Comparison of ENCODE assay signal across 32 cellular contexts in the genomic region with DNA sequence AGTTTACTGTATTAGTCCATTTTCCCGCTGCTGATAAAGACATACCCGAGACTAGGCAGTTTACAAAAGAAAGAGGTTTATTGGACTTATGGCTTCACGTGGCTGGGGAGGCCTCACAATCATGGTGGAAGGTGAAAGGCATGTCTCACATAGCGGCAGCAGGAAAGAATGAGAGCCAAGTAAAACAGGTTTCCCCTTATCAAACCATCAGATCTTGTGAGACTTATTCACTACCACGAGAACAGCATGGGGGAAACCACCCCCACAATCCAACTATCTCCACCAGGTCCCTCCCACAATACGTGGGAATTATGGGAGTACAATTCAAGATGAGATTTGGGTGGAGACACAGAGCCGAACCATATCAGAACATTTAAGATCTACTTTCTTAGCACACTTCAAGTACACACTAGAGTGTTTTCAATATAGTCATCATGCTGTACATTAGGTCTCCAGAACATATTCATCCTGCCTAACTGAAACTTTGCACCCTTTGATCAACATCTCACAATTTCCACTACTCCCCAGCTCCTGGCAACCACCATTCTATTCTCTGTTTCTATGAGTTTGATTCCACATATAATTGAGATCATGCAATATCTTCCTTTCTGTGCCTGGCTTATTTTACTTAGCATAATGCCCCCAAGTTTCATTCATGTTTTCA.
"Had no signal": no experiment of that assay in that cellular context is flagged by ENCODE, and none has a peak within 500 bp of the region (broad histone marks: within the 10 kb centered on the region; RNA-seq: fewer than 3 reads in every experiment).

No MANE protein-coding gene starts in this region.

- DNase-seq: activated CD4-positive, alpha-beta T cell treated with anti-CD3 and anti-CD28 coated beads for 1 hour; activated CD4-positive, alpha-beta T cell treated with anti-CD3 and anti-CD28 coated beads, Interleukin-2, amount 10 ng/mL, durations not matched to agents 24 days and 14 days; activated CD4-positive, alpha-beta T cell treated with anti-CD3 and anti-CD28 coated beads, Interleukin-2, amount 50 U/mL, for 48 hours; activated CD4-positive, CD25-positive, alpha-beta regulatory T cell; activated CD8-positive, alpha-beta memory T cell treated with anti-CD3 and anti-CD28 coated beads for 24 hours; activated CD8-positive, alpha-beta memory T cell treated with anti-CD3 and anti-CD28 coated beads, Interleukin-2, amount 10 ng/mL, durations not matched to agents 7 days and 5 days; activated CD8-positive, alpha-beta memory T cell treated with anti-CD3 and anti-CD28 coated beads, Interleukin-2, amount 50 U/mL, for 48 hours; activated effector memory CD4-positive, alpha-beta T cell treated with Interleukin-2 at 50 U/mL for 16 hours; activated naive CD4-positive, alpha-beta T cell treated with anti-CD3 and anti-CD28 coated beads, Interleukin-2, amount 50 U/mL, for 16 hours; anterior cingulate cortex; central memory CD4-positive, alpha-beta T cell; NCI-H1092 treated with DMSO at 0.1 percent for 48 hours; NCI-H1417; NCI-H146; NCI-H187; NCI-H2029 treated with DMSO at 0.1 percent for 48 hours; NCI-H2107; NCI-H2171; NCI-H510A; NCI-H526; NCI-H748 treated with DMSO at 0.1 percent for 48 hours; NK-92 treated with Interleukin-12 subunit alpha and Interleukin-12 subunit beta, amount 100 ng/mL, for 24 hours; PC-3; Peyer's patch; RPMI8226; SIG-M5; T-cell; T-helper 17 cell; WERI-Rb-1 had no signal

- H3K4me1 ChIP-seq: Peyer's patch had no signal

- H3K4me1 Mint-ChIP-seq: activated CD4-positive, alpha-beta T cell treated with anti-CD3 and anti-CD28 coated beads, Interleukin-2, amount 10 ng/mL, durations not matched to agents 24 days and 14 days; activated CD8-positive, alpha-beta memory T cell treated with anti-CD3 and anti-CD28 coated beads, Interleukin-2, amount 10 ng/mL, durations not matched to agents 7 days and 5 days; brain; T-cell; T-helper 17 cell had no signal

- H3K27ac Mint-ChIP-seq: activated CD4-positive, alpha-beta T cell treated with anti-CD3 and anti-CD28 coated beads, Interleukin-2, amount 10 ng/mL, durations not matched to agents 24 days and 14 days; activated CD8-positive, alpha-beta memory T cell treated with anti-CD3 and anti-CD28 coated beads, Interleukin-2, amount 10 ng/mL, durations not matched to agents 7 days and 5 days; brain; T-cell; T-helper 17 cell had no signal

- H3K27ac ChIP-seq: Peyer's patch, WERI-Rb-1 had no signal

- H3K36me3 Mint-ChIP-seq: activated CD8-positive, alpha-beta memory T cell treated with anti-CD3 and anti-CD28 coated beads, Interleukin-2, amount 10 ng/mL, durations not matched to agents 7 days and 5 days; T-cell had no signal

- H3K27me3 ChIP-seq: Peyer's patch had no signal

- H3K4me3 ChIP-seq: Peyer's patch had no signal

- H3K27me3 Mint-ChIP-seq: activated CD4-positive, alpha-beta T cell treated with anti-CD3 and anti-CD28 coated beads, Interleukin-2, amount 10 ng/mL, durations not matched to agents 24 days and 14 days; activated CD8-positive, alpha-beta memory T cell treated with anti-CD3 and anti-CD28 coated beads, Interleukin-2, amount 10 ng/mL, durations not matched to agents 7 days and 5 days; T-cell; T-helper 17 cell had no signal

- ATAC-seq: activated CD8-positive, alpha-beta memory T cell treated with anti-CD3 and anti-CD28 coated beads, Interleukin-2, amount 10 ng/mL, durations not matched to agents 7 days and 5 days; PC-3; Right ventricle myocardium inferior; SK-N-SH treated with all-trans-retinoic acid at 6 μM for 48 hours; T-cell; T-helper 17 cell had no signal

- H3K9me3 Mint-ChIP-seq: activated CD4-positive, alpha-beta T cell treated with anti-CD3 and anti-CD28 coated beads, Interleukin-2, amount 10 ng/mL, durations not matched to agents 24 days and 14 days had no signal

- H3K36me3 ChIP-seq: Peyer's patch, WERI-Rb-1 had no signal

- H3K4me3 Mint-ChIP-seq: activated CD4-positive, alpha-beta T cell treated with anti-CD3 and anti-CD28 coated beads, Interleukin-2, amount 10 ng/mL, durations not matched to agents 24 days and 14 days; activated CD8-positive, alpha-beta memory T cell treated with anti-CD3 and anti-CD28 coated beads, Interleukin-2, amount 10 ng/mL, durations not matched to agents 7 days and 5 days; brain; T-cell; T-helper 17 cell had no signal

- H3K9me3 ChIP-seq: Peyer's patch had no signal
